8 cellular contexts compared by ENCODE assay signal in the genomic region with DNA sequence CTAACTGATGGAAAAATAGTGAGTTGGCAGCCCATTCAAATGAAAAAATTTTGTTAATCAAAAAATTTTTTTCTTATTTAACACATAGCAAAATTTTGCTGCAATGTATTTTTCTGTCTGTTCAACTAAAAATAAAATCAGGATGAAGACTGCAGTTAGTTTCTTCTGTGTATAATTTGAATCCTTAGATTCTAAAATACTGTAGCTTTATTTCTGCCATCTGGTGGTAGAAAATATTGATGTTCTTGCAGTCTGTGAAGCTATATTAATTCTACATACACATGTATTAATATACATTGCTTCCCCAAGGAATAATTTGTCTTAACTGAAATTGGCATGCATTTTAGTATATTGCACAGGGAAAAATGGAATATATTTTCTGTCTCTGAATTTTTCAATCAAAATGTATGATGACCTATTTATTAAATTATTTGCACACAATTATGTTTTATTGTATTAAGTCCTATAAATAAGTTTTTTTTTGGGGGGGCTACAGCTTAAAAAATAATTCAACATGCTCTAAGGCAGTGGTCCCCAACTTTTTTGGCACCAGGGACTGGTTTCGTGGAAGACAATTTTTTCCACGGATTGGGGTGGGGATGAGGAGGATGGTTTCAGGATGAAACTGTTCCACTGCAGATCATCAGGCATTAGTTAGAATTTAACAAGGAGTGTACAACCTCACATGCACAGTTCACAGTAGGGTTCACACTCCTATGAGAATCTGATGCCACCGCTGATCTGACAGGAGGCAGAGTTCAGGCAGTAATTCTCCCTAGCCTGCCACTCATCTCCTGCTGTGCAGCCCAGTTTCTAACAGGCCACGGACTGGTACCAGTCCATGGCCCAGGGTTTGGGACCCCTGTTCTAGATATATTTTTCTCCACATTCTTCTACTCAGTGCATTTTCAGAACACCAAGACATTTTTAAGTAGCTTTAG.
A peak's percentile ranks its signal among the peaks of the same experiment; 100 is the strongest.
DNase-seq lines count a peak whose midpoint lies in the region; ATAC-seq and TF ChIP-seq lines count a peak whose summit lies in the region.

No MANE protein-coding gene starts in this region.

- intact Hi-C loops in left ventricle myocardium inferior (cut with micrococcal nuclease) (loop anchor here (10.0 kb wide), 1 partner anchor 298 kb away; no protein-coding TSS in a partner anchor), right cardiac atrium (cut with DNase I) (loop anchor here in 1 of 4 donors (5.0 kb wide), 2 partner anchors 295 to 330 kb away; no protein-coding TSS in a partner anchor), aorta (cut with DNase I) (loop anchor here (5.0 kb wide), 1 partner anchor 295 kb away; no protein-coding TSS in a partner anchor)

- H3K27ac ChIP-seq in left ventricle myocardium inferior (replicated peaks) (no peak overlapping the region), right cardiac atrium (ENCODE audit: low read length) (no peak overlapping the region), Peyer's patch (no peak overlapping the region), thoracic aorta (no peak overlapping the region), aorta (ENCODE audit: low read depth in 1 of 2, low read length in 2 of 2) (no peak overlapping the region)

- TF ChIP-seq POLR2A in Peyer's patch (IDR thresholded peaks at IDR 0.05): no peak

- H3K9me3 ChIP-seq in left ventricle myocardium inferior (replicated peaks): no peaks in the 10 kb centered on the region
- H3K9me3 ChIP-seq in right cardiac atrium (ENCODE audit: control insufficient read depth, low read length): no peaks in the 10 kb centered on the region
- no peaks in the 10 kb centered on the region for H3K9me3 ChIP-seq in Peyer's patch
- no peaks in the 10 kb centered on the region for H3K9me3 ChIP-seq in thoracic aorta
- no peaks in the 10 kb centered on the region for H3K9me3 ChIP-seq in aorta (ENCODE audit: control insufficient read depth, low read length)

- H3K27me3 ChIP-seq in left ventricle myocardium inferior (ENCODE audit: low read depth): no peaks in the 10 kb centered on the region
- H3K27me3 ChIP-seq in right cardiac atrium (ENCODE audit: control insufficient read depth, insufficient read depth): no peaks in the 10 kb centered on the region
- H3K27me3 ChIP-seq in Peyer's patch: no peaks in the 10 kb centered on the region
- H3K27me3 ChIP-seq in thoracic aorta (replicated peaks; ENCODE audit: insufficient read depth): no peaks in the 10 kb centered on the region
- no peaks in the 10 kb centered on the region for H3K27me3 ChIP-seq in aorta (ENCODE audit: control insufficient read depth in 1 of 2, insufficient read depth in 2 of 2, low read length in 1 of 2)

- DNase-seq in left ventricle myocardium inferior: no peak
- DNase-seq in right cardiac atrium: no peak
- no peak for DNase-seq in Peyer's patch
- DNase-seq in fibroblast of the aortic adventitia (ENCODE audit: low read depth): peak; percentile 72
- DNase-seq in thoracic aorta (ENCODE audit: low spot score): no peak
- DNase-seq in activated CD4-positive, CD25-positive, alpha-beta regulatory T cell (lab: John Stamatoyannopoulos, UW): no peak
- DNase-seq in aorta: no peak

- TF ChIP-seq CTCF in left ventricle myocardium inferior (IDR thresholded peaks at IDR 0.05; ENCODE audit: borderline replicate concordance) (peak; percentile 74), Peyer's patch (IDR thresholded peaks at IDR 0.05) (peak in 5 of 6 experiments; percentile 16 to 71 (median 61)), fibroblast of the aortic adventitia (IDR thresholded peaks at IDR 0.05; ENCODE audit: insufficient read depth, low read length) (peak; percentile 55), thoracic aorta (IDR thresholded peaks at IDR 0.05) (peak; percentile 56)

- H3K4me1 ChIP-seq in left ventricle myocardium inferior (no peaks in the 10 kb centered on the region), right cardiac atrium (ENCODE audit: control insufficient read depth, insufficient read depth, low read length) (no peaks in the 10 kb centered on the region), Peyer's patch (peaks cover 0 to 3% (median 0%) of the 10 kb centered on the region in 4 donors), thoracic aorta (ENCODE audit: control insufficient read depth in 1 of 2, low read depth in 2 of 2) (no peaks in the 10 kb centered on the region), aorta (ENCODE audit: control insufficient read depth in 1 of 2, insufficient read depth in 2 of 2, low read length in 2 of 2) (no peaks in the 10 kb centered on the region)

- H3K4me3 ChIP-seq in left ventricle myocardium inferior: no peak overlapping the region
- H3K4me3 ChIP-seq in right cardiac atrium (ENCODE audit: low read length): no peak overlapping the region
- no peak overlapping the region for H3K4me3 ChIP-seq in Peyer's patch
- no peak overlapping the region for H3K4me3 ChIP-seq in fibroblast of the aortic adventitia (ENCODE audit: low read depth, low read length)
- no peak overlapping the region for H3K4me3 ChIP-seq in thoracic aorta
- H3K4me3 ChIP-seq in aorta (ENCODE audit: low read length in 2 of 2): no peak overlapping the region

- 71% methylated on average over 4 of the region's 4 CpGs for WGBS in right cardiac atrium
- WGBS in aorta, 2 donors: 73 to 75% methylated on average over 4 of the region's 4 CpGs

- H3K36me3 ChIP-seq in left ventricle myocardium inferior (no peaks in the 10 kb centered on the region), Peyer's patch (no peaks in the 10 kb centered on the region), thoracic aorta (no peaks in the 10 kb centered on the region), aorta (ENCODE audit: control insufficient read depth in 1 of 2, insufficient read depth in 2 of 2, low read length in 1 of 2) (no peaks in the 10 kb centered on the region)

- ATAC-seq in right cardiac atrium (no peak), thoracic aorta (ENCODE audit: insufficient number of reproducible peaks, low FRiP score, low read depth) (no peak), aorta (ENCODE audit: low FRiP score) (no peak), GM19467 (IDR thresholded peaks at IDR 0.05; ENCODE audit: unreplicated experiment) (no peak)
